1 cellular context compared by ENCODE assay signal in the genomic region with DNA sequence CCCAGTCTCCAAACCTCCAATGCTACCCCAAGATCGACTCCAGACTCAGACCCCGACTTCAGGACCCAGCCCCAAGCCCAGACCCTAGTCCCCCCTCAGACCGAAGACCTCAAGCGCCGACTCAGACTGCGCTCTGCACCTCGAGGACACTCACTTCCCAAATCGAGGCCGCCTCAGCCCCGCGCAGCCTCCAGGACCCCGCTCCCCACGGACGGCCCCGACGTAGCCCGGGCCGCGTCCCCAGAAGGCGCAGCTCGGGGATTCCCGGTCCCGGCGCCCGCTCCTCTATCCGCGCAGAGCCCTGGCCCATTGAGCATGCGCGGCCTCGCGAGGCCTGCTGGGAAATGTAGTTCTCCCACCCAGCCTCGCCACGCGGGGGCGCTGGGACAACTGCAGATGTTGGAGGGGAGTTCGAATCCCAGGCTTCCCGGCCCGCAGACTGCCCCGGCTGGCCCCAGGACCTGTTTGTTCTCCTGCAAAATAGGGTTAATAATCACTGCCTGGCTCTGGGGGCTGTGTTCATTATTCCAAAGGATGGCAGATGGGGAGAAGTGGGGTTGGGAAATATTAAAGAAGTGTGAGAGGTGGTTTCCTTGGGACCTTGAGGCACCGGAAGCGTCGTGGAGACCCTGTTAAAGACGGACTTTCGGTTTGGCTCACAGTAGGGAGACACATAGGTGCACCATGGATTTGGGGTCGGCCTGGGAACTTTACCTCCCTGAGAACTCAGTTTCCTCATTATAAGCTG.
TF ChIP-seq lines count a peak whose summit lies in the region.

A gene with protein sequence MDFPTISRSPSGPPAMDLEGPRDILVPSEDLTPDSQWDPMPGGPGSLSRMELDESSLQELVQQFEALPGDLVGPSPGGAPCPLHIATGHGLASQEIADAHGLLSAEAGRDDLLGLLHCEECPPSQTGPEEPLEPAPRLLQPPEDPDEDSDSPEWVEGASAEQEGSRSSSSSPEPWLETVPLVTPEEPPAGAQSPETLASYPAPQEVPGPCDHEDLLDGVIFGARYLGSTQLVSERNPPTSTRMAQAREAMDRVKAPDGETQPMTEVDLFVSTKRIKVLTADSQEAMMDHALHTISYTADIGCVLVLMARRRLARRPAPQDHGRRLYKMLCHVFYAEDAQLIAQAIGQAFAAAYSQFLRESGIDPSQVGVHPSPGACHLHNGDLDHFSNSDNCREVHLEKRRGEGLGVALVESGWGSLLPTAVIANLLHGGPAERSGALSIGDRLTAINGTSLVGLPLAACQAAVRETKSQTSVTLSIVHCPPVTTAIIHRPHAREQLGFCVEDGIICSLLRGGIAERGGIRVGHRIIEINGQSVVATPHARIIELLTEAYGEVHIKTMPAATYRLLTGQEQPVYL (minus strand): TSS at position 311 of the 748 bp plus-strand sequence. CDS start 1,428 bp downstream, outside the sequence.

TF ChIP-seq in GM12878, 131 proteins besides CTCF, POLR2A, EP300 and RAD21 (continued from another document):
- TF ChIP-seq, protein P1, sequence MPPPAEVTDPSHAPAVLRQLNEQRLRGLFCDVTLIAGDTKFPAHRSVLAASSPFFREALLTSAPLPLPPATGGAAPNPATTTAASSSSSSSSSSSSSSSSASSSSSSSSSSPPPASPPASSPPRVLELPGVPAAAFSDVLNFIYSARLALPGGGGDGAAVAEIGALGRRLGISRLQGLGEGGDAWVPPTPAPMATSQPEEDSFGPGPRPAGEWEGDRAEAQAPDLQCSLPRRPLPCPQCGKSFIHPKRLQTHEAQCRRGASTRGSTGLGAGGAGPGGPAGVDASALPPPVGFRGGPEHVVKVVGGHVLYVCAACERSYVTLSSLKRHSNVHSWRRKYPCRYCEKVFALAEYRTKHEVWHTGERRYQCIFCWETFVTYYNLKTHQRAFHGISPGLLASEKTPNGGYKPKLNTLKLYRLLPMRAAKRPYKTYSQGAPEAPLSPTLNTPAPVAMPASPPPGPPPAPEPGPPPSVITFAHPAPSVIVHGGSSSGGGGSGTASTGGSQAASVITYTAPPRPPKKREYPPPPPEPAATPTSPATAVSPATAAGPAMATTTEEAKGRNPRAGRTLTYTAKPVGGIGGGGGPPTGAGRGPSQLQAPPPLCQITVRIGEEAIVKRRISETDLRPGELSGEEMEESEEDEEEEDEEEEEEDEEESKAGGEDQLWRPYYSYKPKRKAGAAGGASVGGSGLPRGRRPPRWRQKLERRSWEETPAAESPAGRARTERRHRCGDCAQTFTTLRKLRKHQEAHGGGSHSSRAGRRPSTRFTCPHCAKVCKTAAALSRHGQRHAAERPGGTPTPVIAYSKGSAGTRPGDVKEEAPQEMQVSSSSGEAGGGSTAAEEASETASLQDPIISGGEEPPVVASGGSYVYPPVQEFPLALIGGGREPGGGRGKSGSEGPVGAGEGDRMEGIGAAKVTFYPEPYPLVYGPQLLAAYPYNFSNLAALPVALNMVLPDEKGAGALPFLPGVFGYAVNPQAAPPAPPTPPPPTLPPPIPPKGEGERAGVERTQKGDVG (CRISPR knock-in tag; IDR thresholded peaks at IDR 0.05), result no peak
- TF ChIP-seq ZNF24 (IDR thresholded peaks at IDR 0.05) (no peak; the same call in 1 of the 2 replicates), NR2F1 (conservative IDR thresholded peaks at IDR 0.05) (no peak), TCF12 (IDR thresholded peaks at IDR 0.05; ENCODE audit: low read depth, low read length) (0 out of 2 replicates have a peak, but pooled peaks have one; percentile 12), GABPA (IDR thresholded peaks at IDR 0.05; ENCODE audit: low read depth) (peak; percentile 77), JUND (IDR thresholded peaks at IDR 0.05; ENCODE audit: low read depth, low read length) (no peak), MEF2B (IDR thresholded peaks at IDR 0.05; ENCODE audit: partially characterized antibody, poor library complexity, severe bottlenecking) (no peak), STAT3 (IDR thresholded peaks at IDR 0.05; ENCODE audit: low read depth, low read length) (no peak), ZSCAN29 (IDR thresholded peaks at IDR 0.05) (no peak), ZBED1 (IDR thresholded peaks at IDR 0.05; ENCODE audit: borderline replicate concordance) (no peak), ZNF622 (IDR thresholded peaks at IDR 0.05) (no peak), SMAD5 (IDR thresholded peaks at IDR 0.05; ENCODE audit: low read depth) (no peak), MEF2A (IDR thresholded peaks at IDR 0.05; ENCODE audit: insufficient read depth, low read depth, low read length) (no peak), SREBF2 (IDR thresholded peaks at IDR 0.05; ENCODE audit: low read length) (peak; percentile 21; the same call in 1 of the 2 replicates), NRF1 (conservative IDR thresholded peaks at IDR 0.05; ENCODE audit: low read depth, low read length) (peak; percentile 80), NFXL1 (IDR thresholded peaks at IDR 0.05; ENCODE audit: borderline replicate concordance) (no peak), ZNF384 (IDR thresholded peaks at IDR 0.05; ENCODE audit: borderline replicate concordance, low read depth, low read length) (no peak), EGR1 (IDR thresholded peaks at IDR 0.05; ENCODE audit: borderline replicate concordance in 1 of 2, low read depth in 2 of 2, low read length in 2 of 2) (peak in 1 of 2 experiments; percentile 88; a peak in 2 of 3 replicates), SP1 (IDR thresholded peaks at IDR 0.05; ENCODE audit: low read depth, low read length) (no peak), PML (IDR thresholded peaks at IDR 0.05; ENCODE audit: low read length) (0 out of 2 replicates have a peak, but pooled peaks have one; percentile 61), KLF5 (IDR thresholded peaks at IDR 0.05; ENCODE audit: partially characterized antibody) (no peak), NR2C2 (IDR thresholded peaks at IDR 0.05; ENCODE audit: borderline replicate concordance, control insufficient read depth, insufficient read length, low read depth) (no peak), NFIC (IDR thresholded peaks at IDR 0.05; ENCODE audit: low read depth, low read length) (no peak), YY1 (IDR thresholded peaks at IDR 0.05; ENCODE audit: low read depth, low read length) (peak; percentile 63), KAT2A (conservative IDR thresholded peaks at IDR 0.05; ENCODE audit: control insufficient read depth, low read depth, low read length) (no peak), BACH1 (IDR thresholded peaks at IDR 0.05; ENCODE audit: borderline replicate concordance) (peak; percentile 49; the same call in 1 of the 2 replicates), ESRRA (IDR thresholded peaks at IDR 0.05; ENCODE audit: low read length) (peak; percentile 33; the same call in 1 of the 2 replicates), ZNF207 (IDR thresholded peaks at IDR 0.05; ENCODE audit: borderline replicate concordance) (peak; percentile 97; the same call in 1 of the 2 replicates), JUNB (IDR thresholded peaks at IDR 0.05) (no peak)
- TF ChIP-seq, protein P2, sequence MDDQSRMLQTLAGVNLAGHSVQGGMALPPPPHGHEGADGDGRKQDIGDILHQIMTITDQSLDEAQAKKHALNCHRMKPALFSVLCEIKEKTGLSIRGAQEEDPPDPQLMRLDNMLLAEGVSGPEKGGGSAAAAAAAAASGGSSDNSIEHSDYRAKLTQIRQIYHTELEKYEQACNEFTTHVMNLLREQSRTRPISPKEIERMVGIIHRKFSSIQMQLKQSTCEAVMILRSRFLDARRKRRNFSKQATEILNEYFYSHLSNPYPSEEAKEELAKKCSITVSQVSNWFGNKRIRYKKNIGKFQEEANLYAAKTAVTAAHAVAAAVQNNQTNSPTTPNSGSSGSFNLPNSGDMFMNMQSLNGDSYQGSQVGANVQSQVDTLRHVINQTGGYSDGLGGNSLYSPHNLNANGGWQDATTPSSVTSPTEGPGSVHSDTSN (IDR thresholded peaks at IDR 0.05; ENCODE audit: insufficient replicate concordance, low read depth, low read length), result no peak
- TF ChIP-seq, protein P3, sequence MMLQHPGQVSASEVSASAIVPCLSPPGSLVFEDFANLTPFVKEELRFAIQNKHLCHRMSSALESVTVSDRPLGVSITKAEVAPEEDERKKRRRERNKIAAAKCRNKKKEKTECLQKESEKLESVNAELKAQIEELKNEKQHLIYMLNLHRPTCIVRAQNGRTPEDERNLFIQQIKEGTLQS (IDR thresholded peaks at IDR 0.05; ENCODE audit: borderline replicate concordance, extremely low read depth, low read depth, low read length), result peak; percentile 63; the same call in 1 of the 2 replicates
- TF ChIP-seq, protein P4, sequence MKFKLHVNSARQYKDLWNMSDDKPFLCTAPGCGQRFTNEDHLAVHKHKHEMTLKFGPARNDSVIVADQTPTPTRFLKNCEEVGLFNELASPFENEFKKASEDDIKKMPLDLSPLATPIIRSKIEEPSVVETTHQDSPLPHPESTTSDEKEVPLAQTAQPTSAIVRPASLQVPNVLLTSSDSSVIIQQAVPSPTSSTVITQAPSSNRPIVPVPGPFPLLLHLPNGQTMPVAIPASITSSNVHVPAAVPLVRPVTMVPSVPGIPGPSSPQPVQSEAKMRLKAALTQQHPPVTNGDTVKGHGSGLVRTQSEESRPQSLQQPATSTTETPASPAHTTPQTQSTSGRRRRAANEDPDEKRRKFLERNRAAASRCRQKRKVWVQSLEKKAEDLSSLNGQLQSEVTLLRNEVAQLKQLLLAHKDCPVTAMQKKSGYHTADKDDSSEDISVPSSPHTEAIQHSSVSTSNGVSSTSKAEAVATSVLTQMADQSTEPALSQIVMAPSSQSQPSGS (IDR thresholded peaks at IDR 0.05; ENCODE audit: low read length), result no peak
- TF ChIP-seq, protein P5, sequence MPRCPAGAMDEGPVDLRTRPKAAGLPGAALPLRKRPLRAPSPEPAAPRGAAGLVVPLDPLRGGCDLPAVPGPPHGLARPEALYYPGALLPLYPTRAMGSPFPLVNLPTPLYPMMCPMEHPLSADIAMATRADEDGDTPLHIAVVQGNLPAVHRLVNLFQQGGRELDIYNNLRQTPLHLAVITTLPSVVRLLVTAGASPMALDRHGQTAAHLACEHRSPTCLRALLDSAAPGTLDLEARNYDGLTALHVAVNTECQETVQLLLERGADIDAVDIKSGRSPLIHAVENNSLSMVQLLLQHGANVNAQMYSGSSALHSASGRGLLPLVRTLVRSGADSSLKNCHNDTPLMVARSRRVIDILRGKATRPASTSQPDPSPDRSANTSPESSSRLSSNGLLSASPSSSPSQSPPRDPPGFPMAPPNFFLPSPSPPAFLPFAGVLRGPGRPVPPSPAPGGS (IDR thresholded peaks at IDR 0.05; ENCODE audit: borderline replicate concordance, insufficient read depth, low read depth, low read length, poor library complexity, severe bottlenecking), result no peak
- TF ChIP-seq, protein P6, sequence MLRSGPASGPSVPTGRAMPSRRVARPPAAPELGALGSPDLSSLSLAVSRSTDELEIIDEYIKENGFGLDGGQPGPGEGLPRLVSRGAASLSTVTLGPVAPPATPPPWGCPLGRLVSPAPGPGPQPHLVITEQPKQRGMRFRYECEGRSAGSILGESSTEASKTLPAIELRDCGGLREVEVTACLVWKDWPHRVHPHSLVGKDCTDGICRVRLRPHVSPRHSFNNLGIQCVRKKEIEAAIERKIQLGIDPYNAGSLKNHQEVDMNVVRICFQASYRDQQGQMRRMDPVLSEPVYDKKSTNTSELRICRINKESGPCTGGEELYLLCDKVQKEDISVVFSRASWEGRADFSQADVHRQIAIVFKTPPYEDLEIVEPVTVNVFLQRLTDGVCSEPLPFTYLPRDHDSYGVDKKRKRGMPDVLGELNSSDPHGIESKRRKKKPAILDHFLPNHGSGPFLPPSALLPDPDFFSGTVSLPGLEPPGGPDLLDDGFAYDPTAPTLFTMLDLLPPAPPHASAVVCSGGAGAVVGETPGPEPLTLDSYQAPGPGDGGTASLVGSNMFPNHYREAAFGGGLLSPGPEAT (IDR thresholded peaks at IDR 0.05; ENCODE audit: low read depth), result peak; percentile 73
- TF ChIP-seq, protein P7, sequence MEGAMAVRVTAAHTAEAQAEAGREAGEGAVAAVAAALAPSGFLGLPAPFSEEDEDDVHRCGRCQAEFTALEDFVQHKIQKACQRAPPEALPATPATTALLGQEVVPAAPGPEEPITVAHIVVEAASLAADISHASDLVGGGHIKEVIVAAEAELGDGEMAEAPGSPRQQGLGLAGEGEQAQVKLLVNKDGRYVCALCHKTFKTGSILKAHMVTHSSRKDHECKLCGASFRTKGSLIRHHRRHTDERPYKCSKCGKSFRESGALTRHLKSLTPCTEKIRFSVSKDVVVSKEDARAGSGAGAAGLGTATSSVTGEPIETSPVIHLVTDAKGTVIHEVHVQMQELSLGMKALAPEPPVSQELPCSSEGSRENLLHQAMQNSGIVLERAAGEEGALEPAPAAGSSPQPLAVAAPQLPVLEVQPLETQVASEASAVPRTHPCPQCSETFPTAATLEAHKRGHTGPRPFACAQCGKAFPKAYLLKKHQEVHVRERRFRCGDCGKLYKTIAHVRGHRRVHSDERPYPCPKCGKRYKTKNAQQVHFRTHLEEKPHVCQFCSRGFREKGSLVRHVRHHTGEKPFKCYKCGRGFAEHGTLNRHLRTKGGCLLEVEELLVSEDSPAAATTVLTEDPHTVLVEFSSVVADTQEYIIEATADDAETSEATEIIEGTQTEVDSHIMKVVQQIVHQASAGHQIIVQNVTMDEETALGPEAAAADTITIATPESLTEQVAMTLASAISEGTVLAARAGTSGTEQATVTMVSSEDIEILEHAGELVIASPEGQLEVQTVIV (IDR thresholded peaks at IDR 0.05; ENCODE audit: borderline replicate concordance, partially characterized antibody), result no peak
- TF ChIP-seq, protein P8, sequence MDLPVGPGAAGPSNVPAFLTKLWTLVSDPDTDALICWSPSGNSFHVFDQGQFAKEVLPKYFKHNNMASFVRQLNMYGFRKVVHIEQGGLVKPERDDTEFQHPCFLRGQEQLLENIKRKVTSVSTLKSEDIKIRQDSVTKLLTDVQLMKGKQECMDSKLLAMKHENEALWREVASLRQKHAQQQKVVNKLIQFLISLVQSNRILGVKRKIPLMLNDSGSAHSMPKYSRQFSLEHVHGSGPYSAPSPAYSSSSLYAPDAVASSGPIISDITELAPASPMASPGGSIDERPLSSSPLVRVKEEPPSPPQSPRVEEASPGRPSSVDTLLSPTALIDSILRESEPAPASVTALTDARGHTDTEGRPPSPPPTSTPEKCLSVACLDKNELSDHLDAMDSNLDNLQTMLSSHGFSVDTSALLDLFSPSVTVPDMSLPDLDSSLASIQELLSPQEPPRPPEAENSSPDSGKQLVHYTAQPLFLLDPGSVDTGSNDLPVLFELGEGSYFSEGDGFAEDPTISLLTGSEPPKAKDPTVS (IDR thresholded peaks at IDR 0.05; ENCODE audit: low read depth, low read length), result no peak
